In genomic region chr1:76901158-76901767, GRCh38 we compare ENCODE assay signal across 9 cellular contexts.
DNase-seq lines count a peak whose midpoint lies in the region; ATAC-seq lines count a peak whose summit lies in the region.
"Had no signal": no experiment of that assay in that cellular context is flagged by ENCODE, and none has a peak within 500 bp of the region (broad histone marks: within the 10 kb centered on the region; RNA-seq: fewer than 3 reads in every experiment).

No MANE protein-coding gene starts in this region.

- DNase-seq in ELR (ENCODE audit: low read depth), result peak; percentile 76
- DNase-seq in NCI-H526 treated with DMSO at 0.1 percent for 48 hours (lab: John Stamatoyannopoulos, UW), result peak; percentile 9
- DNase-seq in activated naive CD4-positive, alpha-beta T cell treated with anti-CD3 and anti-CD28 coated beads, Interleukin-2, amount 10 ng/mL, durations not matched to agents 7 days and 5 days, result peak; percentile 49
- DNase-seq in iPS DF 6.9 (ENCODE audit: low read depth, low spot score), result peak; percentile 41
- DNase-seq in stimulated activated CD4-positive, alpha-beta T cell treated with anti-CD3 and anti-CD28 coated beads, TNF-alpha, amount 100 ng/mL, for 24 hours (ENCODE audit: low read depth in 3 of 3), result peak; percentile 2 to 11 (median 7)
- no peak for DNase-seq in activated effector memory CD4-positive, alpha-beta T cell treated with Interleukin-2 at 50 U/mL for 16 hours
- DNase-seq: activated naive CD8-positive, alpha-beta T cell treated with anti-CD3 and anti-CD28 coated beads, Interleukin-2, amount 10 ng/mL, durations not matched to agents 7 days and 5 days had no signal

- H3K4me3 ChIP-seq in iPS DF 6.9 (ENCODE audit: low read length), result no peak overlapping the region

- H3K27ac Mint-ChIP-seq in activated naive CD4-positive, alpha-beta T cell treated with anti-CD3 and anti-CD28 coated beads, Interleukin-2, amount 10 ng/mL, durations not matched to agents 7 days and 5 days, result no peak overlapping the region
- H3K27ac Mint-ChIP-seq: activated naive CD8-positive, alpha-beta T cell treated with anti-CD3 and anti-CD28 coated beads, Interleukin-2, amount 10 ng/mL, durations not matched to agents 7 days and 5 days had no signal

- no peaks in the 10 kb centered on the region for H3K36me3 ChIP-seq in iPS DF 6.9 (ENCODE audit: control insufficient read depth, insufficient read depth, low read length)

- no peaks in the 10 kb centered on the region for H3K27me3 ChIP-seq in iPS DF 6.9 (ENCODE audit: control insufficient read depth, insufficient read depth, low read length)

- H3K27ac ChIP-seq in iPS DF 6.9 (ENCODE audit: low read length), result no peak overlapping the region

- peak; percentile 89 for ATAC-seq in GM19438 (IDR thresholded peaks at IDR 0.05; ENCODE audit: low read depth, unreplicated experiment)
- peak; percentile 99 for ATAC-seq in HG03342 (IDR thresholded peaks at IDR 0.05; ENCODE audit: unreplicated experiment)

- no peaks in the 10 kb centered on the region for H3K9me3 Mint-ChIP-seq in activated naive CD4-positive, alpha-beta T cell treated with anti-CD3 and anti-CD28 coated beads, Interleukin-2, amount 10 ng/mL, durations not matched to agents 7 days and 5 days
- H3K9me3 Mint-ChIP-seq: activated naive CD8-positive, alpha-beta T cell treated with anti-CD3 and anti-CD28 coated beads, Interleukin-2, amount 10 ng/mL, durations not matched to agents 7 days and 5 days had no signal

- H3K27me3 Mint-ChIP-seq in activated naive CD4-positive, alpha-beta T cell treated with anti-CD3 and anti-CD28 coated beads, Interleukin-2, amount 10 ng/mL, durations not matched to agents 7 days and 5 days, result no peaks in the 10 kb centered on the region
- H3K27me3 Mint-ChIP-seq: activated naive CD8-positive, alpha-beta T cell treated with anti-CD3 and anti-CD28 coated beads, Interleukin-2, amount 10 ng/mL, durations not matched to agents 7 days and 5 days had no signal

- no peaks in the 10 kb centered on the region for H3K4me1 ChIP-seq in iPS DF 6.9 (ENCODE audit: control insufficient read depth, insufficient read depth, low read length)

- H3K9me3 ChIP-seq in iPS DF 6.9 (ENCODE audit: control insufficient read depth, insufficient read depth, low read length), result no peaks in the 10 kb centered on the region

- no CpG with 5 or more reads among the region's 2 CpGs for WGBS in iPS DF 6.9 (ENCODE audit: insufficient coverage, insufficient read length)

- H3K4me3 Mint-ChIP-seq in activated naive CD4-positive, alpha-beta T cell treated with anti-CD3 and anti-CD28 coated beads, Interleukin-2, amount 10 ng/mL, durations not matched to agents 7 days and 5 days, result no peak overlapping the region
- H3K4me3 Mint-ChIP-seq: activated naive CD8-positive, alpha-beta T cell treated with anti-CD3 and anti-CD28 coated beads, Interleukin-2, amount 10 ng/mL, durations not matched to agents 7 days and 5 days had no signal

- no peaks in the 10 kb centered on the region for H3K4me1 Mint-ChIP-seq in activated naive CD4-positive, alpha-beta T cell treated with anti-CD3 and anti-CD28 coated beads, Interleukin-2, amount 10 ng/mL, durations not matched to agents 7 days and 5 days
- H3K4me1 Mint-ChIP-seq: activated naive CD8-positive, alpha-beta T cell treated with anti-CD3 and anti-CD28 coated beads, Interleukin-2, amount 10 ng/mL, durations not matched to agents 7 days and 5 days had no signal

- no peaks in the 10 kb centered on the region for H3K36me3 Mint-ChIP-seq in activated naive CD4-positive, alpha-beta T cell treated with anti-CD3 and anti-CD28 coated beads, Interleukin-2, amount 10 ng/mL, durations not matched to agents 7 days and 5 days
- H3K36me3 Mint-ChIP-seq: activated naive CD8-positive, alpha-beta T cell treated with anti-CD3 and anti-CD28 coated beads, Interleukin-2, amount 10 ng/mL, durations not matched to agents 7 days and 5 days had no signal

- CTCF ChIA-PET in activated naive CD4-positive, alpha-beta T cell treated with anti-CD3 and anti-CD28 coated beads, Interleukin-2, amount 10 ng/mL, durations not matched to agents 7 days and 5 days (lab: Charles Lee), result interaction anchor here (1.0 kb wide), 1 partner anchor 39 kb away, joined by 3 read pairs; no protein-coding TSS in a partner anchor
